In genomic region chr10:93816123-93816747, GRCh38 we compare ENCODE assay signal across 8 cellular contexts. TPM values are rescaled to one million over a fixed set of nuclear protein-coding genes. Genes with fewer than 3 reads are reported as not detected.
A peak's percentile ranks its signal among the peaks of the same experiment; 100 is the strongest.
DNase-seq lines count a peak whose midpoint lies in the region; ATAC-seq and FAIRE-seq lines count a peak whose summit lies in the region.

No MANE protein-coding gene starts in this region.

- H3K18ac ChIP-seq in trophoblast cell (ENCODE audit: low read length): no peak overlapping the region

- peak; percentile 87 for FAIRE-seq in G401.6 (lab: Jason Lieb, UNC)

- no peak overlapping the region for H2BK120ac ChIP-seq in trophoblast cell (ENCODE audit: insufficient read depth, low read length, poor library complexity)

- H3K9me3 ChIP-seq in trophoblast cell (ENCODE audit: insufficient read depth, low read depth, low read length): peaks cover 2% of the 10 kb centered on the region

- H3K23ac ChIP-seq in trophoblast cell (ENCODE audit: low read length): no peak overlapping the region

- H2BK12ac ChIP-seq in trophoblast cell (ENCODE audit: low read length): no peak overlapping the region

- no peak overlapping the region for H3K14ac ChIP-seq in trophoblast cell (ENCODE audit: low read length)

- H3K36me3 ChIP-seq in trophoblast cell (ENCODE audit: control insufficient read depth in 1 of 2, insufficient read depth in 2 of 2, low read length in 2 of 2): no peaks in the 10 kb centered on the region

- no peak overlapping the region for H4K12ac ChIP-seq in trophoblast cell (ENCODE audit: low read depth, low read length)

- no peaks in the 10 kb centered on the region for H3K79me2 ChIP-seq in trophoblast cell (ENCODE audit: control insufficient read depth, insufficient read depth, low read length, poor library complexity)

- H4K8ac ChIP-seq in trophoblast cell (ENCODE audit: low read depth, low read length): no peak overlapping the region

- DNase-seq in NCI-H82 (lab: John Stamatoyannopoulos, UW) (peak; percentile 84), glomerular visceral epithelial cell (ENCODE audit: extremely low spot score) (peak; percentile 74), trophoblast cell (peak; percentile 57 to 76)
- DNase-seq in activated naive CD4-positive, alpha-beta T cell treated with Interleukin-2 at 50 U/mL for 16 hours: peak; percentile 13
- no peak for DNase-seq in central memory CD4-positive, alpha-beta T cell

- H3K27me3 ChIP-seq in trophoblast cell (ENCODE audit: insufficient read depth, low read length): no peaks in the 10 kb centered on the region

- H2BK5ac ChIP-seq in trophoblast cell (ENCODE audit: low read depth, low read length, poor library complexity): no peak overlapping the region

- no peak overlapping the region for H3K9ac ChIP-seq in trophoblast cell (ENCODE audit: low read length)

- no peak overlapping the region for H4K91ac ChIP-seq in trophoblast cell (ENCODE audit: low read depth, low read length)

- H3K4me1 ChIP-seq in trophoblast cell (ENCODE audit: control insufficient read depth in 1 of 2, insufficient read depth in 2 of 2, low read length in 2 of 2): peaks cover 3 to 8% of the 10 kb centered on the region in 2 experiments

- H3K4me2 ChIP-seq in trophoblast cell (ENCODE audit: low read length): no peak overlapping the region

- no peak overlapping the region for H2AK5ac ChIP-seq in trophoblast cell (ENCODE audit: low read length)

- no peak overlapping the region for H3K4me3 ChIP-seq in trophoblast cell (ENCODE audit: low read depth, low read length)

- no peak overlapping the region for H2AFZ ChIP-seq in trophoblast cell (ENCODE audit: insufficient read depth, low read length, poor library complexity)

- ATAC-seq in HG02571 (IDR thresholded peaks at IDR 0.05; ENCODE audit: unreplicated experiment) (peak; percentile 59), HG03159 (IDR thresholded peaks at IDR 0.05; ENCODE audit: unreplicated experiment) (no peak)

- H3K79me1 ChIP-seq in trophoblast cell (ENCODE audit: low read length): peaks cover 2% of the 10 kb centered on the region

- H3K4ac ChIP-seq in trophoblast cell (ENCODE audit: low read depth, low read length): no peak overlapping the region

- WGBS in trophoblast cell (ENCODE audit: extremely low coverage, insufficient coverage, insufficient read length): no CpG with 5 or more reads among the region's 8 CpGs

- no peak overlapping the region for H3K27ac ChIP-seq in trophoblast cell (ENCODE audit: low read depth, low read length)

RNA-seq across cellular contexts. Expression of gene LGI1, which starts 58.5 kb away (rescaled TPM):
- 14.4 and 14.6 TPM in 2 replicates for polyA plus RNA-seq in trophoblast cell (2013)
